In genomic region chr16:21525029-21525895, GRCh38 we compare ENCODE assay signal across 8 cellular contexts.
DNase-seq lines count a peak whose midpoint lies in the region; TF ChIP-seq lines count a peak whose summit lies in the region.
"Not testable (repeated sequence)": the region's sequence is repeated elsewhere in the genome, so short reads cannot be mapped to it uniquely, and the experiment has no call there.

No MANE protein-coding gene starts in this region.

- H3K27ac ChIP-seq in brain microvascular endothelial cell: not testable (repeated sequence)

- not testable (repeated sequence) for H3K36me3 ChIP-seq in BE2C; H7 (replicated peaks; ENCODE audit: control insufficient read depth, insufficient read depth, low read length); brain microvascular endothelial cell (replicated peaks)

- not testable (repeated sequence) for H3K9me3 ChIP-seq in BE2C

- not testable (repeated sequence) for TF ChIP-seq CTCF in BE2C (IDR thresholded peaks at IDR 0.05; ENCODE audit: low read depth, low read length)
- peak; percentile 15 for TF ChIP-seq CTCF in brain microvascular endothelial cell (IDR thresholded peaks at IDR 0.05; ENCODE audit: low read depth, low read length, missing control alignments)

- not testable (repeated sequence) for H3K4me1 ChIP-seq in BE2C

- DNase-seq in BE2C (peak; percentile 54), H7 (peak; percentile 61), MV-4-11 (lab: John Stamatoyannopoulos, UW) (peak; percentile 83), SIG-M5 treated with dmso at 0.1 percent for 504 hours (lab: John Stamatoyannopoulos, UW; ENCODE audit: unreplicated experiment) (peak; percentile 52), brain microvascular endothelial cell (peak; percentile 63), fibroblast of gingiva (ENCODE audit: low read depth) (peak; percentile 58), islet precursor cell (peak; percentile 77), retina (peak; percentile 66)

- in situ Hi-C loops in brain microvascular endothelial cell (cut with HindIII; ENCODE audit: low pct_ligation_motif_present, low sequenced_read_pairs): not testable (repeated sequence)

- H3K4me3 ChIP-seq in BE2C (ENCODE audit: low read depth, low read length); H7 (ENCODE audit: insufficient read depth, low read depth, low read length); brain microvascular endothelial cell (ENCODE audit: low read depth, low read length): not testable (repeated sequence)

- H3K27me3 ChIP-seq in BE2C; H7 (ENCODE audit: control insufficient read depth, insufficient read depth, low read length); brain microvascular endothelial cell (replicated peaks): not testable (repeated sequence)
